ENCODE assay signal across 13 cellular contexts in the genomic region with DNA sequence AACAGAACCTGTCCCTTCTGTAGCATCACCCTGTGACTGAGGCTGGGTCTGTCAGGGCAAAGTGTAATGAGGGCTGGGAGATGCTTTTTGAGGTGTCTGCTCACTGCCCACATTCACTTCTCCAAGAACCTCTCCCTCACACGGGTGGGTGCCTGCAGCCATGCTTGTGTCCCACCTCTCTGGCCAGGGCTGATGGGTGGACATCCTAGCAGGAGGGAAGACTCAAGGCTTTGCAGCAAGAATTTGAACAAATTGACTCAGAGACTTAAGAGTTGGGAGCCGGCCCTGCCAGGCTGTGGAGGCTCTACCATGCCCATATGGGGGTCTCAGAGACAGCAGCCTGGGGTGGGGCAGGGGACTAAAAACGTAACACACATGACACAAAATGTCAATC. TPM values are rescaled to one million over a fixed set of nuclear protein-coding genes. Genes with fewer than 3 reads are reported as not detected.
"Had no signal": no experiment of that assay in that cellular context is flagged by ENCODE, and none has a peak within 500 bp of the region (broad histone marks: within the 10 kb centered on the region; RNA-seq: fewer than 3 reads in every experiment).

No MANE protein-coding gene starts in this region.

- H3K4me1 Mint-ChIP-seq: activated CD4-positive, alpha-beta T cell treated with anti-CD3 and anti-CD28 coated beads, Interleukin-2, amount 10 ng/mL, durations not matched to agents 24 days and 14 days had no signal

- H3K27me3 Mint-ChIP-seq: activated CD4-positive, alpha-beta T cell treated with anti-CD3 and anti-CD28 coated beads, Interleukin-2, amount 10 ng/mL, durations not matched to agents 24 days and 14 days had no signal

- DNase-seq: activated CD4-positive, alpha-beta T cell treated with anti-CD3 and anti-CD28 coated beads, Interleukin-2, amount 10 ng/mL, durations not matched to agents 24 days and 14 days; activated CD4-positive, CD25-positive, alpha-beta regulatory T cell; activated CD8-positive, alpha-beta memory T cell treated with anti-CD3 and anti-CD28 coated beads for 24 hours; left ventricle myocardium inferior; stimulated activated CD4-positive, alpha-beta T cell treated with anti-CD3 and anti-CD28 coated beads, Interleukin-12 subunit alpha, Interleukin-12 subunit beta, amount 100 ng/mL, for 4 hours; T-helper 2 cell had no signal

- H3K36me3 ChIP-seq: ascending aorta, cardiac muscle cell, left ventricle myocardium inferior, pancreas had no signal

- H3K27ac Mint-ChIP-seq: activated CD4-positive, alpha-beta T cell treated with anti-CD3 and anti-CD28 coated beads, Interleukin-2, amount 10 ng/mL, durations not matched to agents 24 days and 14 days had no signal

- H3K4me3 ChIP-seq: ascending aorta, cardiac muscle cell, hepatocyte, left ventricle myocardium inferior, pancreas had no signal

- FAIRE-seq: pancreas had no signal

- H3K79me2 ChIP-seq: hepatocyte had no signal

- H3K27me3 ChIP-seq: ascending aorta, cardiac muscle cell, hepatocyte, pancreas had no signal

- H2AFZ ChIP-seq: hepatocyte had no signal

- H3K4me2 ChIP-seq: hepatocyte had no signal

- H3K4me1 ChIP-seq: left ventricle myocardium inferior, pancreas had no signal

- H3K9me3 ChIP-seq: ascending aorta, left ventricle myocardium inferior, pancreas had no signal

- ATAC-seq: sciatic nerve had no signal

- H3K27ac ChIP-seq: ascending aorta, cardiac muscle cell, hepatocyte, left ventricle myocardium inferior, pancreas had no signal

- H3K4me3 Mint-ChIP-seq: activated CD4-positive, alpha-beta T cell treated with anti-CD3 and anti-CD28 coated beads, Interleukin-2, amount 10 ng/mL, durations not matched to agents 24 days and 14 days; neural crest cell had no signal

- H3K9me3 Mint-ChIP-seq: neural crest cell had no signal

RNA-seq across cellular contexts. Expression of a gene that starts 33.4 kb away (rescaled TPM):
- total RNA-seq: glomerular endothelial cell had no signal
